In genomic region chr12:95473947-95474817, GRCh38 we compare ENCODE assay signal across 8 cellular contexts. TPM values are rescaled to one million over a fixed set of nuclear protein-coding genes. Genes with fewer than 3 reads are reported as not detected.
DNase-seq lines count a peak whose midpoint lies in the region; TF ChIP-seq lines count a peak whose summit lies in the region.

Gene METAP2, plus strand, starts transcription at chr12:95474152. Its CDS starts 28 bp downstream, at chr12:95474180.

- DNase-seq in CMK (ENCODE audit: low read depth) (peak; percentile 71), GM20000 (ENCODE audit: low spot score) (peak; percentile 89), HT-29 (ENCODE audit: low spot score) (peak; percentile 97), NOMO-1 (lab: John Stamatoyannopoulos, UW; ENCODE audit: unreplicated experiment in 2 of 2) (peak; percentile 96), medulla oblongata (ENCODE audit: extremely low spot score) (peak; percentile 98)
- DNase-seq in effector memory CD4-positive, alpha-beta T cell: peak; percentile 75 to 82 (median 82)
- peak; percentile 84 for DNase-seq in stimulated activated CD8-positive, alpha-beta memory T cell treated with anti-CD3 and anti-CD28 coated beads, Interleukin-12 subunit alpha, Interleukin-12 subunit beta, amount 100 ng/mL, for 1 hour (ENCODE audit: low read depth)

- no peak for TF ChIP-seq CTCF in GM20000 (IDR thresholded peaks at IDR 0.05; ENCODE audit: extremely low read depth, missing control alignments)

- H3K27me3 ChIP-seq in effector memory CD4-positive, alpha-beta T cell (replicated peaks; ENCODE audit: control insufficient read depth, insufficient read depth, low read length, poor library complexity, severe bottlenecking): no peaks in the 10 kb centered on the region

- H3K36me3 ChIP-seq in effector memory CD4-positive, alpha-beta T cell (ENCODE audit: control insufficient read depth, insufficient read depth, low read length): peaks cover 17% of the 10 kb centered on the region

- H3K4me1 ChIP-seq in effector memory CD4-positive, alpha-beta T cell (ENCODE audit: control insufficient read depth, insufficient read depth, low read length, poor library complexity, severe bottlenecking): peaks cover 5% of the 10 kb centered on the region

- peak within 1 kb of the TSS; percentile 82 for H3K27ac ChIP-seq in effector memory CD4-positive, alpha-beta T cell (ENCODE audit: insufficient read depth, low read length, poor library complexity, severe bottlenecking)

- CTCF ChIA-PET in activated CD8-positive, alpha-beta memory T cell treated with anti-CD3 and anti-CD28 coated beads for 36 hours (lab: Charles Lee): interaction anchor here (1.0 to 1.6 kb wide), 4 partner anchors 60 to 471 kb away, joined by 3 to 4 read pairs (median 4); partner anchors contain the start of genes FGD6, NDUFA12, NR2C1 and VEZT

- peak within 1 kb of the TSS; percentile 82 for H3K4me3 ChIP-seq in effector memory CD4-positive, alpha-beta T cell (ENCODE audit: insufficient read depth, low read depth, low read length, poor library complexity, severe bottlenecking)

- H3K9me3 ChIP-seq in effector memory CD4-positive, alpha-beta T cell (ENCODE audit: control insufficient read depth, low read length): no peaks in the 10 kb centered on the region

- POLR2A ChIA-PET in activated CD8-positive, alpha-beta memory T cell treated with anti-CD3 and anti-CD28 coated beads for 36 hours (lab: Charles Lee): interaction anchor here (0.6 to 1.6 kb wide), 9 partner anchors 26 to 561 kb away, joined by 3 to 9 read pairs (median 3); partner anchors contain the start of genes FGD6, LTA4H and VEZT

RNA-seq across cellular contexts. Expression of gene METAP2, which starts in this region (rescaled TPM):
- 38.8 and 45.6 TPM in 2 replicates for total RNA-seq in HT-29 (2014; rRNA removed; shearing (Covaris generic))
- 100 to 1,000 TPM; 117 to 122 TPM for total RNA-seq in activated CD8-positive, alpha-beta memory T cell treated with anti-CD3 and anti-CD28 coated beads for 36 hours

Comparison
In these comparisons a context has a peak if more than half of its experiments do, and no peak if none do; other contexts are left out.
1. Peak in every context shown above with its lines: DNase-seq, H3K4me3 ChIP-seq and H3K27ac ChIP-seq.